23 cellular contexts compared by ENCODE assay signal in the genomic region with DNA sequence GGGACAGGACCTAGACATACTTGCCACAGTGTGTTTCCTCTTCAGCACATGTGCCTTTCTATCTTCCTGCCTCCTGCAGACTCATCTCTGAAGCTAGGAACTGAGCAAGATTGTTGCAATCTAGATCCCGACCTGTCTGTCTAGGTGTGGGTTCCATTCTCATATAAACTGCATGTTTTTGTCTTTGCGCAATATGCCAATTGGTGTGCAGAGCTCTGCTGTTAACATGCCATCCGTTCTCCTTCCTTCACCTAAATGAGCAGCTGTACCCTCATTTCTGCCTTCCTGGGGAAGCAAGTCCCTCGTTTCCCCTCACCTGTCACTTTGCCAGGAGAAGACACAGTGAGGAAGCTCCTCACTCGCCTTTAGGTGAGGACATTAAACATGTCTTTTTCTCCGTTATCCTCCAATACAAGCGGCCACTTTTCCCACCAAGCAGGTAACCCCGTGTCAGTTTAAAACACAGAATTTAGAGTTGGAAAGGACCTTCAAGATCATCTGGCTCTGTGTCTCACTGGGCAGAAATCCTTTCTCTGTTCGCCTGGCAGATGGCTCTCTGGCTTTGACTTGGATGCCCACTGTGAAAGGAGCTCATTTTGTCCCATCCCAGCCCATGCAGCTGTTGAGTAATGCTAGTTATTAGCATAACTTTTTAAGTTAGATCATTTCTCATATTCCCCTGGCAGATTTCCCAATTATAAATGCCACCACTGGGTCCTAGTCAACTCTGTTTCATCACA. TPM values are rescaled to one million over a fixed set of nuclear protein-coding genes. Genes with fewer than 3 reads are reported as not detected.
"Had no signal": no experiment of that assay in that cellular context is flagged by ENCODE, and none has a peak within 500 bp of the region (broad histone marks: within the 10 kb centered on the region; RNA-seq: fewer than 3 reads in every experiment).

No MANE protein-coding gene starts in this region.

- H3K4me3 ChIP-seq: SJSA1, SK-N-MC had no signal

- H3K27me3 ChIP-seq: SJSA1 had no signal

- FAIRE-seq: HepG2, RCC 7860 had no signal

- ATAC-seq: HepG2 had no signal

- DNase-seq: IMR-90, Kasumi-1, MM.1S, MV-4-11, NCI-H1048, NCI-H1105, NCI-H1417, NCI-H1694, NCI-H187 treated with DMSO at 0.1 percent for 48 hours, NCI-H2029 treated with DMSO at 0.1 percent for 48 hours, NCI-H2171 treated with DMSO at 0.1 percent for 48 hours, NCI-H345, NCI-H510A, NCI-H524 treated with DMSO at 0.1 percent for 48 hours, NCI-H69, NCI-H774, Right ventricle myocardium superior, RPMI8226, SIG-M5 had no signal

- H3K36me3 ChIP-seq: SJSA1 had no signal

RNA-seq across cellular contexts. Expression of a gene that starts 55.7 kb away (rescaled TPM):
- total RNA-seq: HepG2, Right ventricle myocardium superior, SJSA1 had no signal
